Comparison of ENCODE assay signal across 19 cellular contexts in genomic region chr2:34244195-34244594, GRCh38.
DNase-seq lines count a peak whose midpoint lies in the region; ATAC-seq and TF ChIP-seq lines count a peak whose summit lies in the region.
"Had no signal": no experiment of that assay in that cellular context is flagged by ENCODE, and none has a peak within 500 bp of the region (broad histone marks: within the 10 kb centered on the region; RNA-seq: fewer than 3 reads in every experiment).

No MANE protein-coding gene starts in this region.

- DNase-seq in DMS53 (lab: John Stamatoyannopoulos, UW) (peak; percentile 6), DMS53 treated with DMSO at 0.1 percent for 48 hours (lab: John Stamatoyannopoulos, UW; ENCODE audit: unreplicated experiment) (no peak), left lung (no peak), lung (ENCODE audit: low spot score) (peak; percentile 41), upper lobe of right lung (no peak), OCI-M2 (lab: John Stamatoyannopoulos, UW; ENCODE audit: unreplicated experiment) (no peak)
- DNase-seq in stimulated activated CD4-positive, alpha-beta T cell treated with anti-CD3 and anti-CD28 coated beads, Interleukin-2, amount 100 ng/mL, for 24 hours: no peak
- DNase-seq: AML-193; Caco-2; Calu3; CD4-positive, alpha-beta T cell; CD8-positive, alpha-beta T cell; DMS79 treated with DMSO at 0.1 percent for 48 hours; GF-D8 had no signal

- no peak overlapping the region for H3K4me3 ChIP-seq in left lung
- H3K4me3 ChIP-seq in lung: no peak overlapping the region
- H3K4me3 ChIP-seq in upper lobe of right lung: no peak overlapping the region
- H3K4me3 ChIP-seq: A549; BLaER1 treated with 17β-estradiol and CSF1 and Interleukin-3, amounts not matched to agents 10 nM and 100 nM had no signal

- TF ChIP-seq CTCF in left lung (IDR thresholded peaks at IDR 0.05): no peak
- no peak for TF ChIP-seq CTCF in lung (IDR thresholded peaks at IDR 0.05; ENCODE audit: control extremely low read depth, extremely low read depth)
- TF ChIP-seq CTCF in upper lobe of right lung (IDR thresholded peaks at IDR 0.05): no peak

- H3K27me3 ChIP-seq in left lung (no peaks in the 10 kb centered on the region), lung (ENCODE audit: control insufficient read depth, insufficient read depth) (no peaks in the 10 kb centered on the region), upper lobe of right lung (no peaks in the 10 kb centered on the region)
- H3K27me3 ChIP-seq: BLaER1 treated with 17β-estradiol and CSF1 and Interleukin-3, amounts not matched to agents 10 nM and 100 nM had no signal

- ATAC-seq in left lung (peak; percentile 80), lung (ENCODE audit: insufficient read depth, low FRiP score) (peak; percentile 32), upper lobe of right lung (peak; percentile 85), GM19324 (IDR thresholded peaks at IDR 0.05; ENCODE audit: low FRiP score, unreplicated experiment) (no peak)
- ATAC-seq: A549; CD8-positive, alpha-beta T cell had no signal

- intact Hi-C loops in left lung (cut with DNase I) (no loop called here), upper lobe of right lung (cut with DNase I) (no loop called here)

- H3K36me3 ChIP-seq in left lung: no peaks in the 10 kb centered on the region
- H3K36me3 ChIP-seq in lung (ENCODE audit: control insufficient read depth in 2 of 2, insufficient read depth in 2 of 2, low read length in 2 of 2): no peaks in the 10 kb centered on the region
- no peaks in the 10 kb centered on the region for H3K36me3 ChIP-seq in upper lobe of right lung
- H3K36me3 ChIP-seq: BLaER1 treated with 17β-estradiol and CSF1 and Interleukin-3, amounts not matched to agents 10 nM and 100 nM had no signal

- 55 to 87% methylated on average over 3 of the region's 3 CpGs for WGBS in lung, 2 donors

- H3K4me1 ChIP-seq in left lung: peaks cover 0 to 3% of the 10 kb centered on the region in 2 donors
- H3K4me1 ChIP-seq in lung (ENCODE audit: control insufficient read depth in 2 of 2, insufficient read depth in 2 of 2, low read length in 2 of 2): peaks cover 0 to 2% of the 10 kb centered on the region in 2 donors
- H3K4me1 ChIP-seq in upper lobe of right lung: no peaks in the 10 kb centered on the region
- H3K4me1 ChIP-seq: A549; BLaER1 treated with 17β-estradiol and CSF1 and Interleukin-3, amounts not matched to agents 10 nM and 100 nM; Caco-2 had no signal

- no peak overlapping the region for H3K27ac ChIP-seq in left lung
- no peak overlapping the region for H3K27ac ChIP-seq in lung (ENCODE audit: low read depth in 1 of 2, low read length in 1 of 2)
- no peak overlapping the region for H3K27ac ChIP-seq in upper lobe of right lung
- H3K27ac ChIP-seq: 22Rv1; A549; BLaER1 treated with 17β-estradiol and CSF1 and Interleukin-3, amounts not matched to agents 10 nM and 100 nM; C4-2B had no signal

- H3K9me3 ChIP-seq in left lung: no peaks in the 10 kb centered on the region
- H3K9me3 ChIP-seq in lung (ENCODE audit: control insufficient read depth in 2 of 2, insufficient read depth in 1 of 2, low read length in 1 of 2): no peaks in the 10 kb centered on the region
- H3K9me3 ChIP-seq in upper lobe of right lung: no peaks in the 10 kb centered on the region
- H3K9me3 ChIP-seq: A549; BLaER1 treated with 17β-estradiol and CSF1 and Interleukin-3, amounts not matched to agents 10 nM and 100 nM; Caco-2 had no signal

Comparison
In these comparisons a context has a peak if more than half of its experiments do, and no peak if none do; other contexts are left out.
1. DNase-seq: peak in DMS53 (single experiment) and lung (single experiment); none in DMS53 treated with DMSO at 0.1 percent for 48 hours (single experiment), left lung (0 of 2), upper lobe of right lung (single experiment), stimulated activated CD4-positive, alpha-beta T cell treated with anti-CD3 and anti-CD28 coated beads, Interleukin-2, amount 100 ng/mL, for 24 hours (0 of 2) and OCI-M2 (single experiment).